1 cellular context compared by ENCODE assay signal in genomic region chr14:105307052-105307727, GRCh38.
TF ChIP-seq lines count a peak whose summit lies in the region.

No MANE protein-coding gene starts in this region.

TF ChIP-seq in H1, 55 proteins besides CTCF, POLR2A, EP300 and RAD21:
- TF ChIP-seq TEAD4 (IDR thresholded peaks at IDR 0.05; ENCODE audit: low read depth, low read length) (0 out of 2 replicates have a peak, but pooled peaks have one; percentile 15), YY1 (IDR thresholded peaks at IDR 0.05; ENCODE audit: low read depth, low read length) (0 out of 2 replicates have a peak, but pooled peaks have one; percentile 44), CREB1 (IDR thresholded peaks at IDR 0.05) (no peak), NANOG (IDR thresholded peaks at IDR 0.05; ENCODE audit: insufficient read depth, low read depth, low read length, poor library complexity, severe bottlenecking) (peak; percentile 63)
